Comparison of ENCODE assay signal across 21 cellular contexts in the genomic region with DNA sequence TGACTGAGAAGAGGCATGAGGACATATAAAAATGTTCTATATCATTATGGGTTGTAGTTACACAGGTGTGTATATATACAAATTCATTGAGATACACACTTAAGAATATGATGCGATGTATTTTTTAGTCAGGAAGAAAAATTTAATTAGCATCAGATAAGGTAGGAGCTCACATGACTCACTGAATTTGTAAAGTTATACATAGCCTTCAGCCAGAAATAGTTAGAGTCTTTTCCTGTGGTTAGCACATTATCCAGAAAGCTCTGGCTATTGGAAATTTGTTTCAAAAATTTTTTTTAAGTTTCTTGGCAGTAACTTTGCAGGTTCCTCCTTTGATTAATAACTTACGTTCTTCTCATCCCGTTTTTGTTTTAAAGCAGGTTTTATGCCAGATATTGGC.
"Had no signal": no experiment of that assay in that cellular context is flagged by ENCODE, and none has a peak within 500 bp of the region (broad histone marks: within the 10 kb centered on the region; RNA-seq: fewer than 3 reads in every experiment).

No MANE protein-coding gene starts in this region.

- H3K27me3 ChIP-seq: brain microvascular endothelial cell, foreskin keratinocyte, spleen, vagina had no signal

- H3K4me1 ChIP-seq: vagina had no signal

- DNase-seq: activated CD4-positive, alpha-beta T cell treated with anti-CD3 and anti-CD28 coated beads for 36 hours; activated CD4-positive, alpha-beta T cell treated with anti-CD3 and anti-CD28 coated beads, Interleukin-2, amount 50 U/mL, for 48 hours; activated CD8-positive, alpha-beta memory T cell treated with anti-CD3 and anti-CD28 coated beads, Interleukin-2, amount 50 U/mL, for 48 hours; activated naive CD4-positive, alpha-beta T cell treated with anti-CD3 and anti-CD28 coated beads, Interleukin-2, amount 10 ng/mL, durations not matched to agents 7 days and 5 days; activated T-cell treated with anti-CD3 and anti-CD28 coated beads, Interleukin-2, amount 50 U/mL, for 4 hours; anterior cingulate cortex; brain microvascular endothelial cell; central memory CD4-positive, alpha-beta T cell; effector memory CD4-positive, alpha-beta T cell; lower lobe of right lung; naive B cell; retina; spleen; stimulated activated CD4-positive, alpha-beta T cell treated with anti-CD3 and anti-CD28 coated beads, Interleukin-4, amount 100 ng/mL, for 1 hour; stimulated activated naive CD4-positive, alpha-beta T cell; T-helper 9 cell had no signal

- H3K4me3 ChIP-seq: lower lobe of right lung, spleen, thoracic aorta, vagina had no signal

- H3K9me3 ChIP-seq: lower lobe of right lung, spleen, thoracic aorta, vagina had no signal

- ATAC-seq: left lobe of liver, lower lobe of right lung, WTC11 had no signal

- H3K27ac ChIP-seq: brain microvascular endothelial cell, foreskin keratinocyte, lower lobe of right lung, spleen, thoracic aorta, vagina had no signal
